ENCODE assay signal across 9 cellular contexts in the genomic region with DNA sequence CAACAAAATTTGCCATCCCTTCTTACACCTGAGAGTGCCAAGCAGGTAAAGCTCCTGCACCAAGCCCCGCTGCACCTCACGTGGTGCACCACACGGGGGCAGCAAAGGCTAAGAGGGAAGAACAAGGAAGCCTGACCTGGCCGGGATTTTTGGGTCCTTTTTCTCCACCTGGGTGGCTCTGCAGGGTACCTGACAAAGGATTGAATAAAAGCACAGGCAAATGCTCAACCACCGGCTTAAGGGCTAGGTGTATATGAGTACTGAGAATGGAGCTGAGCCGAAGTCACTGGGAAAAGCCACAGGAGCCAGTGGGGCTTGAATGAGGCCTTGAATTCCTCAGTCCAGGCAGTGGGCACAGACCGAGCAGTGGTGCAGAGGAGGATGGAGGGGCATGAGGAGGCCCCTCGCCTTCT. TPM values are rescaled to one million over a fixed set of nuclear protein-coding genes. Genes with fewer than 3 reads are reported as not detected.
DNase-seq lines count a peak whose midpoint lies in the region; ATAC-seq, FAIRE-seq and TF ChIP-seq lines count a peak whose summit lies in the region.
"Had no signal": no experiment of that assay in that cellular context is flagged by ENCODE, and none has a peak within 500 bp of the region (broad histone marks: within the 10 kb centered on the region; RNA-seq: fewer than 3 reads in every experiment).

No MANE protein-coding gene starts in this region.

- CTCF ChIA-PET in K562 (lab: Yijun Ruan, JAX; ENCODE audit: low intra/inter-chr PET ratio): interaction anchor here (0.6 to 5.3 kb wide), 4 partner anchors 47 to 136 kb away, joined by 3 to 87 read pairs (median 30); no protein-coding TSS in a partner anchor

- DNase-seq in ACHN: peak; percentile 62
- peak; percentile 67 to 84 (median 83) for DNase-seq in NCI-H1417 (lab: John Stamatoyannopoulos, UW)
- DNase-seq in T1000 (lab: John Stamatoyannopoulos, UW): peak; percentile 43
- DNase-seq in K562 (ENCODE audit: extremely low read depth in 1 of 4, low spot score in 3 of 4): peak; percentile 73 to 81 (median 76)
- DNase-seq in iPS-NIHi7 (ENCODE audit: extremely low spot score): peak; percentile 76
- peak; percentile 52 to 70 for DNase-seq in stimulated activated CD4-positive, alpha-beta T cell treated with anti-CD3 and anti-CD28 coated beads, Interleukin-15, amount 100 ng/mL, for 48 hours (ENCODE audit: low read depth in 2 of 2)
- no peak for DNase-seq in epidermal melanocyte (ENCODE audit: insufficient read length, low spot score)

- no peaks in the 10 kb centered on the region for H3K9me3 ChIP-seq in K562 (replicated peaks; ENCODE audit: control insufficient read depth, insufficient read depth, low read depth, low read length)

- no peaks in the 10 kb centered on the region for H3K79me2 ChIP-seq in K562 (ENCODE audit: control insufficient read depth, insufficient read depth, low read length)

- TF ChIP-seq POLR2A in K562 (conservative IDR thresholded peaks at IDR 0.05): no peak

- TF ChIP-seq RAD21 in K562 (CRISPR knock-in tag; conservative IDR thresholded peaks at IDR 0.05 in 1 of 2, IDR thresholded peaks at IDR 0.05 in 1 of 2): peak; percentile 86 to 93

- intact Hi-C loops in K562 (cut with micrococcal nuclease): loop anchor here (2.0 to 10.0 kb wide), 3 partner anchors 29 to 191 kb away; no protein-coding TSS in a partner anchor

- H3K9ac ChIP-seq in K562 (ENCODE audit: insufficient read depth in 1 of 2, low read depth in 2 of 2, low read length in 2 of 2): no peak overlapping the region

- no TSS peak for BruUV-seq in K562 (replicated peaks; lab: Mats Ljungman, UMichigan)

- 0 out of 2 replicates have a peak, but pooled peaks cover 10% of the 10 kb centered on the region for H4K20me1 ChIP-seq in K562 (replicated peaks; ENCODE audit: control insufficient read depth, insufficient read depth, low read length)

- ATAC-seq in GM18517 (IDR thresholded peaks at IDR 0.05; ENCODE audit: unreplicated experiment) (peak; percentile 57), K562 (peak; percentile 78)

- H3K27ac ChIP-seq in K562 (ENCODE audit: extremely low read depth, low read depth, low read length): no peak overlapping the region

- no peaks in the 10 kb centered on the region for H3K36me3 ChIP-seq in K562 (ENCODE audit: control insufficient read depth, insufficient read depth, low read length)

- no peaks in the 10 kb centered on the region for H3K9me1 ChIP-seq in K562 (ENCODE audit: control insufficient read depth, insufficient read depth, low read length)

- POLR2A ChIA-PET in K562 (lab: Yijun Ruan, JAX): interaction anchor here (1.0 to 1.6 kb wide), 2 partner anchors 8 to 9 kb away, joined by 3 to 5 read pairs; no protein-coding TSS in a partner anchor

- H3K27me3 ChIP-seq in K562 (ENCODE audit: control insufficient read depth in 2 of 2, insufficient read depth in 2 of 2, low read length in 2 of 2): peaks cover 2 to 3% of the 10 kb centered on the region in 2 experiments; a peak in 1 of 5 replicates

- H3K4me1 ChIP-seq in K562 (replicated peaks in 1 of 2; ENCODE audit: control insufficient read depth in 2 of 2, insufficient read depth in 2 of 2, low read length in 2 of 2): no peaks in the 10 kb centered on the region

- WGBS in K562 (ENCODE audit: insufficient coverage, low coverage, missing lambda C conversion rate): 5% methylated on average over 8 of the region's 8 CpGs

- H3K4me2 ChIP-seq in K562 (ENCODE audit: insufficient read depth, low read length): no peak overlapping the region

- in situ Hi-C loops in ACHN (cut with HindIII; ENCODE audit: low pct_ligation_motif_present, low pct_unique_long_range_greater_than_20kb, low sequenced_read_pairs) (no loop called here), K562 (cut with MboI) (loop anchor here (5.0 kb wide), 1 partner anchor 56 kb away; no protein-coding TSS in a partner anchor)

- no peak overlapping the region for H3K4me3 ChIP-seq in K562

- H2AFZ ChIP-seq in K562 (ENCODE audit: low read depth, low read length): no peak overlapping the region

- FAIRE-seq in K562 (lab: Jason Lieb, UNC): peak; percentile 88
- FAIRE-seq: islet of Langerhans had no signal

- peak; percentile 92 to 96 (median 94) for TF ChIP-seq CTCF in K562 (IDR thresholded peaks at IDR 0.05 in 2 of 3, conservative IDR thresholded peaks at IDR 0.05 in 1 of 3; ENCODE audit: insufficient read depth in 2 of 3, low read depth in 1 of 3, low read length in 3 of 3)

- no peak for TF ChIP-seq EP300 in K562 (IDR thresholded peaks at IDR 0.05; ENCODE audit: low read length)

TF ChIP-seq in K562, 482 proteins besides CTCF, POLR2A, EP300 and RAD21 (continues in another document):
- peak; percentile 44; the same call in 1 of the 2 replicates for TF ChIP-seq CTBP1 (IDR thresholded peaks at IDR 0.05; ENCODE audit: borderline replicate concordance)
- peak; percentile 29; the same call in 1 of the 2 replicates for TF ChIP-seq JUND (IDR thresholded peaks at IDR 0.05; ENCODE audit: borderline replicate concordance, low read depth, low read length)
- no peak for TF ChIP-seq JUND (tag; IDR thresholded peaks at IDR 0.05; ENCODE audit: borderline replicate concordance, low read depth, low read length)
- no peak for TF ChIP-seq ZNF175 (CRISPR knock-in tag; IDR thresholded peaks at IDR 0.05; ENCODE audit: low read depth)
- TF ChIP-seq RHOXF2B (CRISPR knock-in tag; conservative IDR thresholded peaks at IDR 0.05): 0 out of 2 replicates have a peak, but pooled peaks have one; percentile 47
- TF ChIP-seq, protein P1, sequence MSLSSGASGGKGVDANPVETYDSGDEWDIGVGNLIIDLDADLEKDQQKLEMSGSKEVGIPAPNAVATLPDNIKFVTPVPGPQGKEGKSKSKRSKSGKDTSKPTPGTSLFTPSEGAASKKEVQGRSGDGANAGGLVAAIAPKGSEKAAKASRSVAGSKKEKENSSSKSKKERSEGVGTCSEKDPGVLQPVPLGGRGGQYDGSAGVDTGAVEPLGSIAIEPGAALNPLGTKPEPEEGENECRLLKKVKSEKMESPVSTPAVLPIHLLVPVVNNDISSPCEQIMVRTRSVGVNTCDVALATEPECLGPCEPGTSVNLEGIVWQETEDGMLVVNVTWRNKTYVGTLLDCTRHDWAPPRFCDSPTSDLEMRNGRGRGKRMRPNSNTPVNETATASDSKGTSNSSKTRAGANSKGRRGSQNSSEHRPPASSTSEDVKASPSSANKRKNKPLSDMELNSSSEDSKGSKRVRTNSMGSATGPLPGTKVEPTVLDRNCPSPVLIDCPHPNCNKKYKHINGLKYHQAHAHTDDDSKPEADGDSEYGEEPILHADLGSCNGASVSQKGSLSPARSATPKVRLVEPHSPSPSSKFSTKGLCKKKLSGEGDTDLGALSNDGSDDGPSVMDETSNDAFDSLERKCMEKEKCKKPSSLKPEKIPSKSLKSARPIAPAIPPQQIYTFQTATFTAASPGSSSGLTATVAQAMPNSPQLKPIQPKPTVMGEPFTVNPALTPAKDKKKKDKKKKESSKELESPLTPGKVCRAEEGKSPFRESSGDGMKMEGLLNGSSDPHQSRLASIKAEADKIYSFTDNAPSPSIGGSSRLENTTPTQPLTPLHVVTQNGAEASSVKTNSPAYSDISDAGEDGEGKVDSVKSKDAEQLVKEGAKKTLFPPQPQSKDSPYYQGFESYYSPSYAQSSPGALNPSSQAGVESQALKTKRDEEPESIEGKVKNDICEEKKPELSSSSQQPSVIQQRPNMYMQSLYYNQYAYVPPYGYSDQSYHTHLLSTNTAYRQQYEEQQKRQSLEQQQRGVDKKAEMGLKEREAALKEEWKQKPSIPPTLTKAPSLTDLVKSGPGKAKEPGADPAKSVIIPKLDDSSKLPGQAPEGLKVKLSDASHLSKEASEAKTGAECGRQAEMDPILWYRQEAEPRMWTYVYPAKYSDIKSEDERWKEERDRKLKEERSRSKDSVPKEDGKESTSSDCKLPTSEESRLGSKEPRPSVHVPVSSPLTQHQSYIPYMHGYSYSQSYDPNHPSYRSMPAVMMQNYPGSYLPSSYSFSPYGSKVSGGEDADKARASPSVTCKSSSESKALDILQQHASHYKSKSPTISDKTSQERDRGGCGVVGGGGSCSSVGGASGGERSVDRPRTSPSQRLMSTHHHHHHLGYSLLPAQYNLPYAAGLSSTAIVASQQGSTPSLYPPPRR (CRISPR knock-in tag; IDR thresholded peaks at IDR 0.05; ENCODE audit: borderline replicate concordance): no peak
- TF ChIP-seq KLF1 (tag; IDR thresholded peaks at IDR 0.05): no peak
- peak; percentile 54; the same call in 1 of the 2 replicates for TF ChIP-seq RB1 (IDR thresholded peaks at IDR 0.05; ENCODE audit: low read depth)
- 0 out of 4 replicates have a peak, but pooled peaks of 1 of the 2 experiments have one; percentile 44 for TF ChIP-seq RCOR1 (IDR thresholded peaks at IDR 0.05; ENCODE audit: borderline replicate concordance in 1 of 2, low read depth in 2 of 2, low read length in 2 of 2)
- TF ChIP-seq CREM (IDR thresholded peaks at IDR 0.05; ENCODE audit: low read depth): 0 out of 2 replicates have a peak, but pooled peaks have one; percentile 18
- TF ChIP-seq STAG1 (CRISPR knock-in tag; IDR thresholded peaks at IDR 0.05; ENCODE audit: borderline replicate concordance): peak; percentile 85; the same call in 1 of the 2 replicates

RNA-seq across cellular contexts. Expression of a gene that starts 36.4 kb away (rescaled TPM):
- 5.5 and 7.9 TPM in 2 replicates for total RNA-seq in K562 (2011; cell fraction: chromatin; rRNA removed; ENCODE audit: low replicate concordance)
- total RNA-seq in K562 (2011; cell fraction: nucleolus; rRNA removed): 4.5 and 5.7 TPM in 2 replicates
- total RNA-seq in K562 (2011; cell fraction: nucleoplasm; rRNA removed): 7.8 and 9.9 TPM in 2 replicates
- total RNA-seq in K562 (2014; rRNA removed) (9.9 and 10.9 TPM in 2 replicates), K562 (2014; rRNA removed; fragmentation: Illumina TruSeq; extraction: Trizol) (9.0 and 12.4 TPM in 2 replicates), K562 (2015; rRNA removed; fragmentation: Illumina TruSeq; extraction: Trizol) (4.3 and 4.5 TPM in 2 replicates), K562 (2021) (10.6 and 13.6 TPM in 2 replicates)
- polyA plus RNA-seq in K562 (2011; rRNA removed) (3.0 and 5.2 TPM in 2 replicates), K562 (2014; fragmentation: Illumina TruSeq; extraction: Trizol) (8.3 and 9.1 TPM in 2 replicates), K562 (2014; fragmentation: Nextera tagmentation; extraction: Ambion mirVana) (1 to 10 TPM; 2.1 TPM), K562 (2014; rRNA removed) (6.7 and 8.8 TPM in 2 replicates)
- 2.7 and 3.4 TPM in 2 replicates for polyA plus RNA-seq in K562 (2011; cell fraction: cytosol; rRNA removed)
- polyA plus RNA-seq in K562 (2011; cell fraction: nucleus; rRNA removed): 3.0 and 4.5 TPM in 2 replicates
- 5.3 and 9.9 TPM in 2 replicates for polyA plus RNA-seq in K562 (2012)
- 6.8 and 8.7 TPM in 2 replicates for polyA minus RNA-seq in K562 (2011; rRNA and poly(A)+ RNA removed)
- polyA minus RNA-seq in K562 (2011; cell fraction: cytosol; rRNA and poly(A)+ RNA removed): 4.3 and 6.0 TPM in 2 replicates
- 5.4 and 6.9 TPM in 2 replicates for polyA minus RNA-seq in K562 (2011; cell fraction: nucleus; rRNA and poly(A)+ RNA removed)
